11 cellular contexts compared by ENCODE assay signal in the genomic region with DNA sequence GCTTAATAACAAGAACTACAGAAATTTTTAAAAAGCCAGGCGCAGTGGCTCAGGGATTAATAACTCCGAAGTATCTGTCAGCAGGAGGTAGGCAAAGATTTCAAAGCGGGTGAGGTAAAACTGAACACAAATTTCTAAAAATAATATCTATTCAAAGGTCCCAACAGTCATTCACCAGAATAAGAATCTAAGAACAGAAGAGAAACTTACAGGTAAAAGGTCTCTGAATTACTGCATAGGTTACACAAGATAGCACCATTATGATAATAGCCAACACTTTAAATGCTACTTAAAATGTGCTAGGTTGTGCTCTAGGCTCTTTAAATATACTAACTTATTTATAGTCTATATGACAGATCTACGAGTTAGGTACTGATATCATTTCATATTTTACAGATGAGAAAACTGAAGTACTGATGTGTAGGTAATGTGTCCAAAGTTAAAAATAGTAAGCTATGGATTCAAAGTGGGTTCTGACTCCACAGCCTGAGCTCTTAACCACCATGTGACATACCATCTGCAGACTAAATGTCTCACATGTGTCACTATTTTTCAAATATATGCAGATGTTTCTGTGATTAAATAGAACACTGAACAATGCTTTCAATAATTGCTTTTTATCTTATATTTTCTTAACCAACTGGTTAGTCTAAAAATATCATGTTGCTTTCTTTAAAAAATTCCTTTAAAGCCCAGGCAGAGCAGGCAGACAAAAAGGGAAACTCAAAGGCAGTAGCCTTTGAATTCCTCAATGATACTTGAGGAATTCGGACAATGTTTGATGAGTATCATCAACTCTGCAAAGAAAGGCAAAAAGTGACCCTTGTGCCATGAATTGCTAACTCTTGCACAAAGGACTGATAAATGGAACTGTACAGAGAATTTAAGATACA.
DNase-seq lines count a peak whose midpoint lies in the region; ATAC-seq and TF ChIP-seq lines count a peak whose summit lies in the region.
"Had no signal": no experiment of that assay in that cellular context is flagged by ENCODE, and none has a peak within 500 bp of the region (broad histone marks: within the 10 kb centered on the region; RNA-seq: fewer than 3 reads in every experiment).

No MANE protein-coding gene starts in this region.

- H3K36me3 Mint-ChIP-seq in activated CD4-positive, alpha-beta memory T cell treated with anti-CD3 and anti-CD28 coated beads for 36 hours: peaks cover 34% of the 10 kb centered on the region

- POLR2A ChIA-PET in activated CD4-positive, alpha-beta memory T cell treated with anti-CD3 and anti-CD28 coated beads for 36 hours (lab: Charles Lee): no interaction called here

- H3K9me3 ChIP-seq in right atrium auricular region: no peaks in the 10 kb centered on the region
- H3K9me3 ChIP-seq: adrenal gland, pancreas had no signal

- intact Hi-C loops in left ventricle myocardium superior (cut with micrococcal nuclease): no loop called here
- intact Hi-C loops in activated CD4-positive, alpha-beta memory T cell treated with anti-CD3 and anti-CD28 coated beads for 36 hours (cut with micrococcal nuclease): no loop called here

- H3K27ac ChIP-seq in right atrium auricular region: peak overlapping the region in 1 of 2 donors; percentile 59
- H3K27ac ChIP-seq: adrenal gland, pancreas had no signal

- no peak for TF ChIP-seq CTCF in right atrium auricular region (IDR thresholded peaks at IDR 0.05)
- TF ChIP-seq CTCF in fibroblast of pulmonary artery (IDR thresholded peaks at IDR 0.05; ENCODE audit: low read length, missing control alignments): no peak

- H3K4me3 ChIP-seq in right atrium auricular region (no peak overlapping the region), fibroblast of pulmonary artery (replicated peaks; ENCODE audit: low read depth, low read length) (no peak overlapping the region)
- H3K4me3 ChIP-seq: adrenal gland, pancreas had no signal

- CTCF ChIA-PET in activated CD4-positive, alpha-beta memory T cell treated with anti-CD3 and anti-CD28 coated beads for 36 hours (lab: Charles Lee): no interaction called here

- no peaks in the 10 kb centered on the region for H3K27me3 Mint-ChIP-seq in activated CD4-positive, alpha-beta memory T cell treated with anti-CD3 and anti-CD28 coated beads for 36 hours
- H3K27me3 Mint-ChIP-seq: T-cell had no signal

- no peaks in the 10 kb centered on the region for H3K9me3 Mint-ChIP-seq in activated CD4-positive, alpha-beta memory T cell treated with anti-CD3 and anti-CD28 coated beads for 36 hours
- H3K9me3 Mint-ChIP-seq: T-cell had no signal

- H3K4me1 ChIP-seq in right atrium auricular region: peaks cover 0 to 10% of the 10 kb centered on the region in 2 donors
- H3K4me1 ChIP-seq: pancreas had no signal

- no peaks in the 10 kb centered on the region for H3K27me3 ChIP-seq in right atrium auricular region
- H3K27me3 ChIP-seq: adrenal gland, pancreas had no signal

- H3K36me3 ChIP-seq in right atrium auricular region: peaks cover 35% of the 10 kb centered on the region

- peak; percentile 65 for ATAC-seq in left ventricle myocardium superior
- no peak for ATAC-seq in HG02981 (IDR thresholded peaks at IDR 0.05; ENCODE audit: unreplicated experiment)
- ATAC-seq: pancreas, T-cell had no signal

- DNase-seq in left ventricle myocardium superior: no peak
- no peak for DNase-seq in right atrium auricular region (ENCODE audit: low spot score)
- peak; percentile 44 for DNase-seq in NCI-H1694 treated with DMSO at 0.1 percent for 48 hours (lab: John Stamatoyannopoulos, UW)
- DNase-seq in fibroblast of pulmonary artery (ENCODE audit: low read depth): peak; percentile 24
- peak; percentile 28 for DNase-seq in superior temporal gyrus (ENCODE audit: extremely low spot score)
- no peak for DNase-seq in activated CD4-positive, alpha-beta memory T cell treated with anti-CD3 and anti-CD28 coated beads for 36 hours
- no peak for DNase-seq in NCI-H446 (lab: John Stamatoyannopoulos, UW)
- DNase-seq: adrenal gland, pancreas, T-cell had no signal

- no peak overlapping the region for H3K4me3 Mint-ChIP-seq in activated CD4-positive, alpha-beta memory T cell treated with anti-CD3 and anti-CD28 coated beads for 36 hours
- H3K4me3 Mint-ChIP-seq: T-cell had no signal

- no peaks in the 10 kb centered on the region for H3K4me1 Mint-ChIP-seq in activated CD4-positive, alpha-beta memory T cell treated with anti-CD3 and anti-CD28 coated beads for 36 hours (ENCODE audit: low read depth)
- H3K4me1 Mint-ChIP-seq: T-cell had no signal

- H3K27ac Mint-ChIP-seq in activated CD4-positive, alpha-beta memory T cell treated with anti-CD3 and anti-CD28 coated beads for 36 hours: no peak overlapping the region
- H3K27ac Mint-ChIP-seq: T-cell had no signal

Comparison
In these comparisons a context has a peak if more than half of its experiments do, and no peak if none do; other contexts are left out.
1. DNase-seq: peak in NCI-H1694 treated with DMSO at 0.1 percent for 48 hours (single experiment), fibroblast of pulmonary artery (single experiment) and superior temporal gyrus (single experiment); none in left ventricle myocardium superior (single experiment), right atrium auricular region (single experiment), activated CD4-positive, alpha-beta memory T cell treated with anti-CD3 and anti-CD28 coated beads for 36 hours (single experiment) and NCI-H446 (0 of 2).